Comparison of ENCODE assay signal across 10 cellular contexts in genomic region chr10:51326174-51326573, GRCh38.
"Had no signal": no experiment of that assay in that cellular context is flagged by ENCODE, and none has a peak within 500 bp of the region (broad histone marks: within the 10 kb centered on the region; RNA-seq: fewer than 3 reads in every experiment).

No MANE protein-coding gene starts in this region.

- H3K9me3 Mint-ChIP-seq: GM23338, H9, HFFc6 had no signal

- H3K36me3 ChIP-seq: HAP-1 had no signal

- H3K27ac Mint-ChIP-seq: HFFc6 had no signal

- DNase-seq: GM23248, GOT3, H9, HCEC 1CT, HFFc6 had no signal

- H3K4me3 Mint-ChIP-seq: GM23338, H9, HFFc6 had no signal

- ATAC-seq: HCT116 had no signal

- H3K4me1 ChIP-seq: HAP-1 had no signal

- H3K9me3 ChIP-seq: HAP-1 had no signal

- H3K4me3 ChIP-seq: GM23248, GM23338, HAP-1 had no signal

- FAIRE-seq: H1, H54 had no signal

- H2AFZ ChIP-seq: GM23248, GM23338 had no signal

- H3K4me2 ChIP-seq: GM23338 had no signal

- H3K9ac ChIP-seq: GM23248 had no signal

- H3K27ac ChIP-seq: GM23248 had no signal
